ENCODE assay signal across 8 cellular contexts in the genomic region with DNA sequence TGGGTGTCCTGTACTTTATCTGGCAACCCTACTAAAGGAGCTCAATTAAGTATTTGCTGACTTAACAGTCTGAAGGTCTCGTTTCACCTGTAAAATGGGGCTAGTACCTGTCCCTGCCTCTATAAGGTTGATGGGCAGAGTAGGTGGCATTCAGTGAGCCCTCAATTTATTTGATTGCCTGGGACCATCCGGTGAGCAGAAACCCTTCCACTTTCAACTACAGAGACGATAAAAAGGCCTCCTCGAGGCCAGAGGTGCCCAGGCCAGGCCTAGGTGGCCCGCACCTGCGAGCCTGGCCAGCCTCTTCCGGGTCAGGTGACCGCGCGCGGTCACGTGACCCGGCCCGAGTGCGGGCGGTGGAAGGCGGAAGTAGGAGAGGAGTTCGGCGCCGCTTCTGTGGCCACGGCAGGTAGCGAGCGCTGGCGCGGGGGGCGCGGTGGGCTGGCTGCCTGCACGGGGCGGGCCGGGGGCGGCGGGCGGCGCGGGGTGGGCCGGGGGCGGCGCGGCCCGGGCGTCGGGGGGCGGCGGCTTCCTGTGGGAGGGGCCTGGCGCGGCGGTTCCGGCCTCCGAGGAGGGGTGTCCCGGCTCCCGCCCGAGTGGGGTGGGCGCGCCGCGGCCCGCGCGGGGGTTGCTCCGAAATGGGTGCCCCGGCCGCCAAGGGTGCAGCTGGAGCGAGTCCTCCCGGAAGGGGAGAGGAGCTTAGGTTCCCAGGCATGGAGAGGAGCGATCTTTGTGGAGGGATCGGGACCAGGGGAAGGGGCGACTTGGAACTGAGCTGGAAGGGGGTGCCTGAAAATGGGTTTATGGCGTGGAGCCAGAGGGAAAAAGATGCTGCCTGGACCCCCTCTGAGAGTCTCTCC. TPM values are rescaled to one million over a fixed set of nuclear protein-coding genes. Genes with fewer than 3 reads are reported as not detected.
DNase-seq lines count a peak whose midpoint lies in the region; ATAC-seq, FAIRE-seq and TF ChIP-seq lines count a peak whose summit lies in the region.

A gene (plus strand): TSS at position 350 of the 860 bp plus-strand sequence. CDS start 24,679 bp downstream, outside the sequence.

- no peak for TF ChIP-seq CTCF in KMS-11 (conservative IDR thresholded peaks at IDR 0.05; ENCODE audit: low read depth, low read length)

- peak; percentile 94 for DNase-seq in DMS53 (lab: John Stamatoyannopoulos, UW)
- peak; percentile 60 to 63 for DNase-seq in SJCRH30
- peak; percentile 63 for DNase-seq in activated gamma-delta T cell treated with anti-CD3 and anti-CD28 coated beads, Interleukin-2, amount 50 U/mL, for 16 hours (ENCODE audit: low read depth)
- peak; percentile 79 to 89 for DNase-seq in frontal cortex (ENCODE audit: low spot score in 2 of 2)

- peak; percentile 79 for ATAC-seq in GM21529 (IDR thresholded peaks at IDR 0.05; ENCODE audit: unreplicated experiment)

- no peaks in the 10 kb centered on the region for H3K27me3 ChIP-seq in KMS-11 (ENCODE audit: insufficient read depth, low read depth)
- no peaks in the 10 kb centered on the region for H3K27me3 ChIP-seq in SJCRH30
- H3K27me3 ChIP-seq in neuron (ENCODE audit: insufficient read depth, low read length): no peaks in the 10 kb centered on the region
- H3K27me3 ChIP-seq in subcutaneous abdominal adipose tissue (ENCODE audit: control insufficient read depth in 5 of 5, insufficient read depth in 4 of 5, low read length in 5 of 5): no peaks in the 10 kb centered on the region

- H3K4me3 ChIP-seq in KMS-11 (IDR thresholded peaks at IDR 0.05; ENCODE audit: insufficient read depth, low read depth, low read length) (peak within 1 kb of the TSS; percentile 49), SJCRH30 (peak within 1 kb of the TSS; percentile 88), neuron (ENCODE audit: low read length) (peak within 1 kb of the TSS; percentile 58), subcutaneous abdominal adipose tissue (ENCODE audit: low read depth in 1 of 5, low read length in 5 of 5) (peak within 1 kb of the TSS; percentile 89 to 99 (median 96))

- peak within 1 kb of the TSS; percentile 70 for H3K4me2 ChIP-seq in KMS-11

- no peaks in the 10 kb centered on the region for H4K20me1 ChIP-seq in KMS-11 (ENCODE audit: insufficient read depth)

- peaks cover 17% of the 10 kb centered on the region; the same call in 1 of the 2 replicates for H3K79me2 ChIP-seq in KMS-11 (ENCODE audit: insufficient read depth, low read depth)

- H3K27ac ChIP-seq in KMS-11 (peak within 1 kb of the TSS; percentile 48), SJCRH30 (peak within 1 kb of the TSS; percentile 30; the same call in 1 of the 2 replicates), subcutaneous abdominal adipose tissue (ENCODE audit: low read depth, low read length) (peak within 1 kb of the TSS; percentile 90)

- H3K9me3 ChIP-seq in SJCRH30 (replicated peaks) (no peaks in the 10 kb centered on the region), neuron (ENCODE audit: low read length) (no peaks in the 10 kb centered on the region), subcutaneous abdominal adipose tissue (ENCODE audit: control insufficient read depth in 5 of 5, low read length in 5 of 5) (no peaks in the 10 kb centered on the region)

- H3K36me3 ChIP-seq in KMS-11 (ENCODE audit: insufficient read depth) (no peaks in the 10 kb centered on the region), SJCRH30 (no peaks in the 10 kb centered on the region), neuron (ENCODE audit: insufficient read depth, low read length) (no peaks in the 10 kb centered on the region), subcutaneous abdominal adipose tissue (ENCODE audit: control insufficient read depth in 5 of 5, insufficient read depth in 5 of 5, low read length in 5 of 5) (no peaks in the 10 kb centered on the region)

- no peak for FAIRE-seq in frontal cortex (lab: Jason Lieb, UNC)

- H3K9ac ChIP-seq in KMS-11 (peak within 1 kb of the TSS; percentile 63; the same call in 1 of the 2 replicates), subcutaneous abdominal adipose tissue (ENCODE audit: low read length in 5 of 5) (peak within 1 kb of the TSS; percentile 85 to 98 (median 92))

- H3K4me1 ChIP-seq in KMS-11 (ENCODE audit: low read depth, poor library complexity, severe bottlenecking) (peaks cover 18% of the 10 kb centered on the region), SJCRH30 (no peaks in the 10 kb centered on the region), neuron (ENCODE audit: insufficient read depth, low read length) (peaks cover 12% of the 10 kb centered on the region), subcutaneous abdominal adipose tissue (ENCODE audit: control insufficient read depth in 5 of 5, insufficient read depth in 5 of 5, low read length in 5 of 5) (peaks cover 0 to 20% (median 18%) of the 10 kb centered on the region in 5 donors)

- H2AFZ ChIP-seq in KMS-11 (ENCODE audit: low read depth): peak within 1 kb of the TSS; percentile 84
- peak within 1 kb of the TSS; percentile 99 for H2AFZ ChIP-seq in neuron (ENCODE audit: low read depth, low read length)

RNA-seq across cellular contexts. Expression of the gene that starts here (rescaled TPM):
- 10.5 and 12.0 TPM in 2 replicates for total RNA-seq in SJCRH30 (2014; rRNA removed; shearing (Covaris generic))
- total RNA-seq in frontal cortex: 25.7 TPM

Comparison
In these comparisons a context has a peak if more than half of its experiments do, and no peak if none do; other contexts are left out.
1. Peak in every context shown above with its lines: DNase-seq, ATAC-seq, H3K4me3 ChIP-seq and H3K27ac ChIP-seq.
2. H3K27ac ChIP-seq: peak in every context shown above with its lines; median percentile 90 in subcutaneous abdominal adipose tissue; 48 in KMS-11; 30 in SJCRH30.